Comparison of ENCODE assay signal across 8 cellular contexts in genomic region chr1:9182784-9183257, GRCh38. TPM values are rescaled to one million over a fixed set of nuclear protein-coding genes. Genes with fewer than 3 reads are reported as not detected.
DNase-seq lines count a peak whose midpoint lies in the region; FAIRE-seq and TF ChIP-seq lines count a peak whose summit lies in the region.

No MANE protein-coding gene starts in this region.

- H3K9me3 ChIP-seq in SK-N-MC (ENCODE audit: low read depth, low read length) (no peaks in the 10 kb centered on the region), prostate gland (no peaks in the 10 kb centered on the region)

- H3K4me1 ChIP-seq in prostate gland (replicated peaks): no peaks in the 10 kb centered on the region

- no peak for TF ChIP-seq POLR2A in GM12891 (IDR thresholded peaks at IDR 0.05; ENCODE audit: low read depth, low read length)
- TF ChIP-seq POLR2A in prostate gland (IDR thresholded peaks at IDR 0.05): no peak

- TF ChIP-seq CTCF in prostate gland (IDR thresholded peaks at IDR 0.05): no peak

- no peaks in the 10 kb centered on the region for H3K36me3 ChIP-seq in SK-N-MC (ENCODE audit: insufficient read depth, low read length)
- no peaks in the 10 kb centered on the region for H3K36me3 ChIP-seq in prostate gland

- H3K27me3 ChIP-seq in prostate gland (replicated peaks; ENCODE audit: insufficient read depth): no peaks in the 10 kb centered on the region

- H3K4me3 ChIP-seq in SK-N-MC (peak overlapping the region; percentile 65), prostate gland (peak overlapping the region; percentile 48 to 74)

- peak; percentile 31 for FAIRE-seq in GM12891 (lab: Jason Lieb, UNC)
- no peak for FAIRE-seq in frontal cortex (lab: Jason Lieb, UNC)

- DNase-seq in GM12891 (ENCODE audit: insufficient read length, low spot score): no peak
- no peak for DNase-seq in SK-N-MC (ENCODE audit: low read depth, low spot score)
- peak; percentile 50 to 55 for DNase-seq in frontal cortex (ENCODE audit: low spot score in 2 of 2)
- DNase-seq in prostate gland (ENCODE audit: low spot score): no peak
- no peak for DNase-seq in stimulated activated CD8-positive, alpha-beta memory T cell treated with anti-CD3 and anti-CD28 coated beads, Interleukin-4, amount 100 ng/mL, for 48 hours
- DNase-seq in activated gamma-delta T cell (lab: John Stamatoyannopoulos, UW): no peak
- no peak for DNase-seq in MV-4-11 (lab: John Stamatoyannopoulos, UW)
- DNase-seq in A172 (ENCODE audit: low spot score): no peak

- H3K9ac ChIP-seq in SK-N-MC (ENCODE audit: insufficient read length): no peak overlapping the region

- intact Hi-C loops in prostate gland (cut with DNase I): loop anchor here (10.0 kb wide), 1 partner anchor 268 kb away; no protein-coding TSS in a partner anchor

- no peak overlapping the region for H3K27ac ChIP-seq in SK-N-MC
- peak overlapping the region; percentile 53 to 67 for H3K27ac ChIP-seq in prostate gland

- 1% methylated on average over 31 of the region's 47 CpGs for WGBS in prostate gland

TF ChIP-seq in GM12891, 5 proteins besides CTCF, POLR2A, EP300 and RAD21:
- TF ChIP-seq SPI1 (IDR thresholded peaks at IDR 0.05; ENCODE audit: low read depth, low read length) (no peak), TAF1 (IDR thresholded peaks at IDR 0.05; ENCODE audit: low read depth, low read length) (no peak), PAX5 (IDR thresholded peaks at IDR 0.05; ENCODE audit: insufficient read depth, low read length, severe bottlenecking) (no peak), POU2F2 (IDR thresholded peaks at IDR 0.05; ENCODE audit: low read depth, low read length) (no peak), POLR2AphosphoS5 (IDR thresholded peaks at IDR 0.05; ENCODE audit: low read depth, low read length) (no peak)

RNA-seq across cellular contexts. Expression of gene H6PD, which starts 51.8 kb away (rescaled TPM):
- polyA plus RNA-seq in GM12891 (2012; ENCODE audit: low read depth, missing spikeins): 8.7 TPM
- total RNA-seq in frontal cortex: 5.3 TPM
- 10 to 100 TPM; 52.8 to 88.8 TPM for total RNA-seq in prostate gland
- 8.6 and 10.2 TPM in 2 replicates for total RNA-seq in A172 (2014; rRNA removed; shearing (Covaris generic))

RNA-seq across cellular contexts. Expression of gene GPR157, which starts 53.9 kb away (rescaled TPM):
- 6.8 TPM for polyA plus RNA-seq in GM12891 (2012; ENCODE audit: low read depth, missing spikeins)
- total RNA-seq in frontal cortex: 0.41 TPM
- total RNA-seq in prostate gland: 10 to 100 TPM in 1 of 2 donors, 1 to 10 TPM in 1; 5.6 to 10.7 TPM
- total RNA-seq in A172 (2014; rRNA removed; shearing (Covaris generic)): 2.3 and 4.2 TPM in 2 replicates

Comparison
In these comparisons a context has a peak if more than half of its experiments do, and no peak if none do; other contexts are left out.
1. DNase-seq: peak in frontal cortex (2 of 2); none in GM12891 (single experiment), SK-N-MC (single experiment), prostate gland (single experiment), stimulated activated CD8-positive, alpha-beta memory T cell treated with anti-CD3 and anti-CD28 coated beads, Interleukin-4, amount 100 ng/mL, for 48 hours (single experiment), activated gamma-delta T cell (single experiment), MV-4-11 (single experiment) and A172 (single experiment).